In genomic region chr4:13918110-13918509, GRCh38 we compare ENCODE assay signal across 11 cellular contexts.
DNase-seq lines count a peak whose midpoint lies in the region; ATAC-seq and TF ChIP-seq lines count a peak whose summit lies in the region.
"Had no signal": no experiment of that assay in that cellular context is flagged by ENCODE, and none has a peak within 500 bp of the region (broad histone marks: within the 10 kb centered on the region; RNA-seq: fewer than 3 reads in every experiment).

No MANE protein-coding gene starts in this region.

- H3K27me3 ChIP-seq in BJ (ENCODE audit: control insufficient read depth, insufficient read depth, low read length): no peaks in the 10 kb centered on the region
- no peaks in the 10 kb centered on the region for H3K27me3 ChIP-seq in parathyroid adenoma (ENCODE audit: control insufficient read depth, insufficient read depth, low read length)
- no peaks in the 10 kb centered on the region for H3K27me3 ChIP-seq in CD4-positive, alpha-beta T cell (ENCODE audit: control insufficient read depth, insufficient read depth, low read length)
- H3K27me3 ChIP-seq: spleen had no signal

- no peak overlapping the region for H3K4me3 Mint-ChIP-seq in CD4-positive, alpha-beta T cell
- H3K4me3 Mint-ChIP-seq: stimulated activated memory B cell treated with anti-CD40 and anti-IgM and Interleukin-4, amounts not matched to agents 10 μg/mL and 1 μg/mL and 100 μg/mL, for 72 hours had no signal

- no peaks in the 10 kb centered on the region for H3K79me2 ChIP-seq in parathyroid adenoma

- H3K9me3 Mint-ChIP-seq in CD4-positive, alpha-beta T cell: no peaks in the 10 kb centered on the region
- H3K9me3 Mint-ChIP-seq: stimulated activated memory B cell treated with anti-CD40 and anti-IgM and Interleukin-4, amounts not matched to agents 10 μg/mL and 1 μg/mL and 100 μg/mL, for 72 hours had no signal

- peaks cover 16% of the 10 kb centered on the region for H3K4me1 ChIP-seq in parathyroid adenoma
- H3K4me1 ChIP-seq: spleen had no signal

- H3K27ac Mint-ChIP-seq in CD4-positive, alpha-beta T cell: no peak overlapping the region
- H3K27ac Mint-ChIP-seq: stimulated activated memory B cell treated with anti-CD40 and anti-IgM and Interleukin-4, amounts not matched to agents 10 μg/mL and 1 μg/mL and 100 μg/mL, for 72 hours had no signal

- DNase-seq in BJ (ENCODE audit: low read depth) (peak; percentile 96), SW 1271 (lab: John Stamatoyannopoulos, UW) (peak; percentile 20 to 40), fibroblast of villous mesenchyme (ENCODE audit: low read depth) (peak; percentile 91), NCI-H2081 (lab: John Stamatoyannopoulos, UW) (no peak), NCI-H524 (lab: John Stamatoyannopoulos, UW) (no peak)
- no peak for DNase-seq in CD4-positive, alpha-beta T cell
- DNase-seq: activated T-cell treated with anti-CD3 and anti-CD28 coated beads, Interleukin-2, amount 50 U/mL, for 48 hours; spleen had no signal

- no peak overlapping the region for H3K4me2 ChIP-seq in parathyroid adenoma (ENCODE audit: low read length)

- CTCF ChIA-PET in BJ (lab: Yijun Ruan, JAX): no interaction called here
- CTCF ChIA-PET in CD4-positive, alpha-beta T cell (lab: Charles Lee): no interaction called here

- TF ChIP-seq CTCF in BJ (IDR thresholded peaks at IDR 0.05; ENCODE audit: insufficient read depth, low read depth, low read length) (no peak), fibroblast of villous mesenchyme (IDR thresholded peaks at IDR 0.05; ENCODE audit: insufficient read depth, low read depth, low read length) (no peak), parathyroid adenoma (IDR thresholded peaks at IDR 0.05) (no peak)
- no peak for TF ChIP-seq CTCF in CD4-positive, alpha-beta T cell (IDR thresholded peaks at IDR 0.05)

- H2AFZ ChIP-seq in parathyroid adenoma: no peak overlapping the region

- ATAC-seq in CD4-positive, alpha-beta T cell (ENCODE audit: poor library complexity): no peak
- no peak for ATAC-seq in HG02623 (IDR thresholded peaks at IDR 0.05; ENCODE audit: unreplicated experiment)
- ATAC-seq: stimulated activated memory B cell treated with anti-CD40 and anti-IgM and Interleukin-4, amounts not matched to agents 10 μg/mL and 1 μg/mL and 100 μg/mL, for 72 hours had no signal

- H3K9me3 ChIP-seq in parathyroid adenoma (ENCODE audit: control insufficient read depth, low read length): no peaks in the 10 kb centered on the region
- H3K9me3 ChIP-seq in CD4-positive, alpha-beta T cell (ENCODE audit: control insufficient read depth, low read length): no peaks in the 10 kb centered on the region
- H3K9me3 ChIP-seq: spleen had no signal

- H3K27ac ChIP-seq in parathyroid adenoma: peak overlapping the region; percentile 49
- no peak overlapping the region for H3K27ac ChIP-seq in CD4-positive, alpha-beta T cell (ENCODE audit: low read depth, low read length)
- H3K27ac ChIP-seq: spleen had no signal

- H3K36me3 ChIP-seq in BJ (ENCODE audit: control insufficient read depth, insufficient read depth, low read length): no peaks in the 10 kb centered on the region
- no peaks in the 10 kb centered on the region for H3K36me3 ChIP-seq in parathyroid adenoma (ENCODE audit: control insufficient read depth, insufficient read depth, low read length)
- H3K36me3 ChIP-seq: spleen had no signal

- H3K4me3 ChIP-seq in BJ (ENCODE audit: low read depth, low read length): no peak overlapping the region
- H3K4me3 ChIP-seq in fibroblast of villous mesenchyme (ENCODE audit: low read depth, low read length): no peak overlapping the region
- H3K4me3 ChIP-seq in parathyroid adenoma (ENCODE audit: low read depth, low read length): no peak overlapping the region
- H3K4me3 ChIP-seq: spleen had no signal

- POLR2A ChIA-PET in BJ (lab: Charles Lee): interaction anchor here (0.6 kb wide), 2 partner anchors 11 to 193 kb away, joined by 6 to 19 read pairs; no protein-coding TSS in a partner anchor
- POLR2A ChIA-PET in CD4-positive, alpha-beta T cell (lab: Charles Lee): no interaction called here

- H3K36me3 Mint-ChIP-seq in CD4-positive, alpha-beta T cell (ENCODE audit: low read depth): no peaks in the 10 kb centered on the region
- H3K36me3 Mint-ChIP-seq: stimulated activated memory B cell treated with anti-CD40 and anti-IgM and Interleukin-4, amounts not matched to agents 10 μg/mL and 1 μg/mL and 100 μg/mL, for 72 hours had no signal

- peaks cover 14% of the 10 kb centered on the region for H3K27me3 Mint-ChIP-seq in CD4-positive, alpha-beta T cell
- H3K27me3 Mint-ChIP-seq: stimulated activated memory B cell treated with anti-CD40 and anti-IgM and Interleukin-4, amounts not matched to agents 10 μg/mL and 1 μg/mL and 100 μg/mL, for 72 hours had no signal

- no peak overlapping the region for H3K9ac ChIP-seq in parathyroid adenoma

- no peaks in the 10 kb centered on the region for H3K4me1 Mint-ChIP-seq in CD4-positive, alpha-beta T cell (ENCODE audit: low read depth)
- H3K4me1 Mint-ChIP-seq: stimulated activated memory B cell treated with anti-CD40 and anti-IgM and Interleukin-4, amounts not matched to agents 10 μg/mL and 1 μg/mL and 100 μg/mL, for 72 hours had no signal

- intact Hi-C loops in CD4-positive, alpha-beta T cell (cut with DNase I, micrococcal nuclease): loop anchor here in 1 of 2 experiments (10.0 kb wide), 1 partner anchor 737 kb away; no protein-coding TSS in a partner anchor

Comparison
In these comparisons a context has a peak if more than half of its experiments do, and no peak if none do; other contexts are left out.
1. DNase-seq: peak in BJ (single experiment), SW 1271 (2 of 2) and fibroblast of villous mesenchyme (single experiment); none in CD4-positive, alpha-beta T cell (0 of 10), NCI-H2081 (0 of 2) and NCI-H524 (0 of 2).